2 cellular contexts compared by ENCODE assay signal in genomic region chr6:125201961-125202729, GRCh38.
TF ChIP-seq lines count a peak whose summit lies in the region.

No MANE protein-coding gene starts in this region.

TF ChIP-seq in K562, 482 proteins besides CTCF, POLR2A, EP300 and RAD21 (continues in another document):
- no peak for TF ChIP-seq ZNF740 (CRISPR knock-in tag; IDR thresholded peaks at IDR 0.05)
- TF ChIP-seq ZNF740 (tag; IDR thresholded peaks at IDR 0.05) = peak in 1 of 2 experiments; percentile 39; a peak in 1 of 4 replicates
- TF ChIP-seq ZBTB43 (CRISPR knock-in tag; IDR thresholded peaks at IDR 0.05) = no peak
- peak in 1 of 2 experiments; percentile 89; a peak in 1 of 4 replicates for TF ChIP-seq ZNF318 (IDR thresholded peaks at IDR 0.05; ENCODE audit: borderline replicate concordance in 1 of 2, low read depth in 1 of 2)
- no peak for TF ChIP-seq ARID3B (CRISPR knock-in tag; IDR thresholded peaks at IDR 0.05; ENCODE audit: borderline replicate concordance)
- peak; percentile 94 for TF ChIP-seq CEBPB (tag; IDR thresholded peaks at IDR 0.05)
- TF ChIP-seq MCM3 (IDR thresholded peaks at IDR 0.05) = no peak
- peak; percentile 48; the same call in 1 of the 2 replicates for TF ChIP-seq PTTG1 (tag; IDR thresholded peaks at IDR 0.05; ENCODE audit: low read depth)
- peak; percentile 99 for TF ChIP-seq BACH1 (tag; IDR thresholded peaks at IDR 0.05)
- peak; percentile 91 for TF ChIP-seq NFIC (IDR thresholded peaks at IDR 0.05)
- no peak for TF ChIP-seq PHTF2 (CRISPR knock-in tag; IDR thresholded peaks at IDR 0.05)
- no peak for TF ChIP-seq ADNP (tag; IDR thresholded peaks at IDR 0.05)
- 0 out of 2 replicates have a peak, but pooled peaks have one; percentile 0 for TF ChIP-seq CREM (IDR thresholded peaks at IDR 0.05; ENCODE audit: low read depth)
- peak; percentile 100 for TF ChIP-seq ZNF316 (IDR thresholded peaks at IDR 0.05)

TF ChIP-seq in HepG2, 621 proteins besides CTCF, POLR2A, EP300 and RAD21 (continued from another document):
- no peak for TF ChIP-seq JDP2 (CRISPR knock-in tag; IDR thresholded peaks at IDR 0.05; ENCODE audit: borderline replicate concordance)
- TF ChIP-seq SNAI1 (CRISPR knock-in tag; IDR thresholded peaks at IDR 0.05; ENCODE audit: borderline replicate concordance) = no peak
- TF ChIP-seq MAFF (IDR thresholded peaks at IDR 0.05; ENCODE audit: low read depth, low read length) = peak; percentile 96
- no peak for TF ChIP-seq PREB (CRISPR knock-in tag; IDR thresholded peaks at IDR 0.05)
- peak; percentile 62; the same call in 1 of the 2 replicates for TF ChIP-seq CEBPB (IDR thresholded peaks at IDR 0.05; ENCODE audit: borderline replicate concordance, low read depth, low read length)
- peak; percentile 97 to 98 for TF ChIP-seq MAFK (conservative IDR thresholded peaks at IDR 0.05 in 1 of 2, IDR thresholded peaks at IDR 0.05 in 1 of 2; ENCODE audit: low read length in 2 of 2)
- TF ChIP-seq NFE2 (CRISPR knock-in tag; IDR thresholded peaks at IDR 0.05) = peak; percentile 63; the same call in 1 of the 2 replicates
- no peak for TF ChIP-seq ZNF766 (CRISPR knock-in tag; IDR thresholded peaks at IDR 0.05; ENCODE audit: borderline replicate concordance)
- TF ChIP-seq NFE2L2 (IDR thresholded peaks at IDR 0.05; ENCODE audit: low read length) = peak; percentile 93
- TF ChIP-seq CBX1 (IDR thresholded peaks at IDR 0.05; ENCODE audit: low read depth) = no peak
